Comparison of ENCODE assay signal across 2 cellular contexts in the genomic region with DNA sequence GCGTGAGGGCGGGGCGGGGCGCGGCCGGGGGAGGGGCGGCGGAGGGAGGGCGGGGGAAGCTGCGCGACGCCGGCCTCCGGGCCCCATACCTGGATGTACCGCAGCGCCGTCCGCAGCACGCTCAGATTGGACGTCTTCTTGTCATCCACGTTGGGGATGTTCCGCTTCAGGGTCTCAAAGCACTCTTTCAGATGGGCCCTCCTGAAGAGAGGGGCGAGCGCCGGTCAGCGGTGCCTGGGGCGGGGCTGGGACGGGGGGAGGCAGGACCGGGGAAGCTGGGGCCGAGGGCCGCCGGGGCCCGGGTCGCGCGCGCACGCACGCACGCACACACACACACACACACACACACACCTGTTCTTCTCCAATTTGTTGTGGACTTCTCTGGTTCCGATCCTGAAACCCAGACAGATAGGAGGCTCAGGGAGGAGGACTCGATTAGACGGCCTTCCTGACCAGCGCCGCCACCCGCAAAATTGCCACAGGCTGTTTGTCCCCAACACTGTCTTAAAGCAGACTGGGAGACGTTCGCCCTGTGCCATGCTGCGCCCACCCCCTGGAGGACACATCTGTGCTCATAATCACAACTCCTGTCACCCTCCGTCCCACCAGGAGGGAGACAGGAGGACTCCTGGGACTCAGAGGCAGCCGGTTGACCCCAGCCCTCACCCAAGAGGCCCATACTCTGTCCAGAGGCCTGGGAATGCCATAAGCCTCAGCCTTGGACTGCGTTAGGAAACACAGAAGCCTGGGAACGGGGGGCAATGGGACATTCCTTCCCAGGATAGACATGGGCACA.
TF ChIP-seq lines count a peak whose summit lies in the region.

No MANE protein-coding gene starts in this region.

TF ChIP-seq in HCT116, 20 proteins besides CTCF, POLR2A, EP300 and RAD21:
- no peak for TF ChIP-seq CEBPB (IDR thresholded peaks at IDR 0.05; ENCODE audit: low read depth)
- TF ChIP-seq POLR2AphosphoS5 (IDR thresholded peaks at IDR 0.05; ENCODE audit: low read depth, low read length): peak; percentile 72
- no peak for TF ChIP-seq SRF (IDR thresholded peaks at IDR 0.05; ENCODE audit: low read depth)
- TF ChIP-seq JUND (IDR thresholded peaks at IDR 0.05): no peak

TF ChIP-seq in HEK293T, 16 proteins besides CTCF, POLR2A, EP300 and RAD21:
- no peak for TF ChIP-seq FOXM1 (IDR thresholded peaks at IDR 0.05; ENCODE audit: borderline replicate concordance)
- TF ChIP-seq NFRKB (IDR thresholded peaks at IDR 0.05): no peak
- TF ChIP-seq L3MBTL2 (conservative IDR thresholded peaks at IDR 0.05): no peak
- no peak for TF ChIP-seq HDGF (IDR thresholded peaks at IDR 0.05; ENCODE audit: borderline replicate concordance)
- no peak for TF ChIP-seq ARNT (IDR thresholded peaks at IDR 0.05)
- no peak for TF ChIP-seq CTBP1 (IDR thresholded peaks at IDR 0.05; ENCODE audit: borderline replicate concordance)
- TF ChIP-seq FOXA1 (IDR thresholded peaks at IDR 0.05): no peak
- TF ChIP-seq, protein P1, sequence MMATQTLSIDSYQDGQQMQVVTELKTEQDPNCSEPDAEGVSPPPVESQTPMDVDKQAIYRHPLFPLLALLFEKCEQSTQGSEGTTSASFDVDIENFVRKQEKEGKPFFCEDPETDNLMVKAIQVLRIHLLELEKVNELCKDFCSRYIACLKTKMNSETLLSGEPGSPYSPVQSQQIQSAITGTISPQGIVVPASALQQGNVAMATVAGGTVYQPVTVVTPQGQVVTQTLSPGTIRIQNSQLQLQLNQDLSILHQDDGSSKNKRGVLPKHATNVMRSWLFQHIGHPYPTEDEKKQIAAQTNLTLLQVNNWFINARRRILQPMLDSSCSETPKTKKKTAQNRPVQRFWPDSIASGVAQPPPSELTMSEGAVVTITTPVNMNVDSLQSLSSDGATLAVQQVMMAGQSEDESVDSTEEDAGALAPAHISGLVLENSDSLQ (IDR thresholded peaks at IDR 0.05): no peak
